ENCODE assay signal across 8 cellular contexts in genomic region chr1:35883681-35884155, GRCh38. TPM values are rescaled to one million over a fixed set of nuclear protein-coding genes. Genes with fewer than 3 reads are reported as not detected.
DNase-seq lines count a peak whose midpoint lies in the region; ATAC-seq and TF ChIP-seq lines count a peak whose summit lies in the region.

No MANE protein-coding gene starts in this region.

- H3K27ac Mint-ChIP-seq in MCF 10A (ENCODE audit: low read depth, unreplicated experiment) (peak overlapping the region; percentile 90), immature natural killer cell (peak overlapping the region in 5 of 6 donors; percentile 46 to 88 (median 86))

- peaks cover 6% of the 10 kb centered on the region for H3K36me3 Mint-ChIP-seq in MCF 10A (ENCODE audit: insufficient read depth, unreplicated experiment)
- peaks cover 2 to 6% (median 5%) of the 10 kb centered on the region in 3 donors for H3K36me3 Mint-ChIP-seq in immature natural killer cell

- DNase-seq in NCI-H2081 (lab: John Stamatoyannopoulos, UW) = peak; percentile 73 to 83
- no peak for DNase-seq in NCI-H2081 treated with DMSO at 0.1 percent for 48 hours (lab: John Stamatoyannopoulos, UW)
- DNase-seq in T-helper 22 cell (ENCODE audit: low read depth) = peak; percentile 53
- DNase-seq in MCF 10A (ENCODE audit: unreplicated experiment) = no peak
- peak; percentile 17 to 31 (median 29) for DNase-seq in immature natural killer cell
- DNase-seq in stimulated activated CD4-positive, alpha-beta T cell treated with anti-CD3 and anti-CD28 coated beads, Interleukin-15, amount 100 ng/mL, for 24 hours = peak; percentile 72

- peaks cover 18% of the 10 kb centered on the region for H3K4me1 Mint-ChIP-seq in MCF 10A (ENCODE audit: insufficient read depth, unreplicated experiment)
- H3K4me1 Mint-ChIP-seq in immature natural killer cell = peaks cover 35 to 54% of the 10 kb centered on the region in 2 donors

- peak overlapping the region; percentile 94 for H3K4me3 Mint-ChIP-seq in MCF 10A (ENCODE audit: unreplicated experiment)
- H3K4me3 Mint-ChIP-seq in immature natural killer cell = peak overlapping the region; percentile 86 to 94 (median 93)

- CTCF ChIA-PET in MCF 10A (lab: Yijun Ruan, JAX) = interaction anchor here (0.5 to 2.8 kb wide), 14 partner anchors 8 to 312 kb away, joined by 3 to 22 read pairs (median 3); partner anchors contain the start of gene AGO3

- H3K27me3 Mint-ChIP-seq in MCF 10A (ENCODE audit: insufficient read depth, unreplicated experiment) (no peaks in the 10 kb centered on the region), immature natural killer cell (ENCODE audit: low read depth in 3 of 3) (peaks cover 0 to 8% (median 0%) of the 10 kb centered on the region in 3 donors)

- POLR2A ChIA-PET in MCF 10A (lab: Yijun Ruan, JAX) = interaction anchor here (0.8 to 5.1 kb wide), 5 partner anchors 10 to 277 kb away, joined by 3 to 25 read pairs (median 3); partner anchors contain the start of genes AGO3 and TRAPPC3

- H3K9me3 ChIP-seq in KOPT-K1 (ENCODE audit: insufficient read depth, low read length, poor library complexity, severe bottlenecking) = no peaks in the 10 kb centered on the region

- TF ChIP-seq CTCF in MCF 10A (IDR thresholded peaks at IDR 0.05; ENCODE audit: unreplicated experiment) = no peak

- no peaks in the 10 kb centered on the region for H3K9me3 Mint-ChIP-seq in MCF 10A (ENCODE audit: unreplicated experiment)
- H3K9me3 Mint-ChIP-seq in immature natural killer cell = no peaks in the 10 kb centered on the region

- peak overlapping the region; percentile 75 for H3K27ac ChIP-seq in KOPT-K1 (ENCODE audit: low read depth, low read length, poor library complexity, severe bottlenecking)

- BruUV-seq in MCF 10A (replicated peaks; lab: Mats Ljungman, UMichigan) = no TSS peak

- ATAC-seq in HG03196 (IDR thresholded peaks at IDR 0.05; ENCODE audit: unreplicated experiment) = no peak

- intact Hi-C loops in MCF 10A (cut with micrococcal nuclease) = loop anchor here (2.0 kb wide), 1 partner anchor 47 kb away; the partner anchor contains the start of gene AGO3

- H3K36me3 ChIP-seq in KOPT-K1 (ENCODE audit: insufficient read depth, low read length) = peaks cover 12% of the 10 kb centered on the region; the same call in 1 of the 2 replicates

RNA-seq across cellular contexts. Expression of gene AGO1, which starts 0.7 kb away (rescaled TPM):
- total RNA-seq in MCF 10A (2022) = 13.5 and 15.7 TPM in 2 replicates
- polyA plus RNA-seq in immature natural killer cell = 1 to 10 TPM; 6.3 to 9.9 (median 7.0) TPM

RNA-seq across cellular contexts. Expression of gene AGO3, which starts 47.2 kb away (rescaled TPM):
- total RNA-seq in MCF 10A (2022) = 27.3 and 31.6 TPM in 2 replicates
- polyA plus RNA-seq in immature natural killer cell = 10 to 100 TPM in 1 of 3 donors, 1 to 10 TPM in 2; 6.9 to 12.8 (median 9.3) TPM

Comparison
In these comparisons a context has a peak if more than half of its experiments do, and no peak if none do; other contexts are left out.
1. DNase-seq: peak in NCI-H2081 (2 of 2), T-helper 22 cell (single experiment), immature natural killer cell (3 of 3) and stimulated activated CD4-positive, alpha-beta T cell treated with anti-CD3 and anti-CD28 coated beads, Interleukin-15, amount 100 ng/mL, for 24 hours (single experiment); none in NCI-H2081 treated with DMSO at 0.1 percent for 48 hours (single experiment) and MCF 10A (single experiment).